4 cellular contexts compared by ENCODE assay signal in the genomic region with DNA sequence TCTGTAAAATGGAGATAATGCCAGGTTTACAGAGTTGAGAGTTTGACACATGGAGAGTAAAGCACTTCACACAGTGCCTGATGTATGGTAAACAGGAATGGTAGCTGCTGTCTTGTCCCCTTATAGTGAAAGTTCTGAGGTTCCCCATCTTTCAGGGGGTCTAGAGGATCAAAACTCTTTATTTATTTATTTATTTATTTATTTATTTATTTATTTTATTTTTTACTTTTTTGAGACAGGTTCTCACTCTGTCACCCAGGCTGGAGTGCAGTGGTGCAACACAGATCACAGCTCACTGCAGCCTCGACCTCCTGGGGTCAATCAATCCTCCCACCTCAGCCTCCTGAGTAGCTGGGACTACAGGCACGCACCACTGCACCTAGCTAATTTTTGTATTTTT. TPM values are rescaled to one million over a fixed set of nuclear protein-coding genes. Genes with fewer than 3 reads are reported as not detected.
"Had no signal": no experiment of that assay in that cellular context is flagged by ENCODE, and none has a peak within 500 bp of the region (broad histone marks: within the 10 kb centered on the region; RNA-seq: fewer than 3 reads in every experiment).

No MANE protein-coding gene starts in this region.

RNA-seq across cellular contexts. Expression of a gene that starts 40.1 kb away (rescaled TPM):
- polyA plus RNA-seq: endothelial cell of umbilical vein, fibroblast of lung, heart left ventricle, heart right ventricle had no signal
